Comparison of ENCODE assay signal across 21 cellular contexts in the genomic region with DNA sequence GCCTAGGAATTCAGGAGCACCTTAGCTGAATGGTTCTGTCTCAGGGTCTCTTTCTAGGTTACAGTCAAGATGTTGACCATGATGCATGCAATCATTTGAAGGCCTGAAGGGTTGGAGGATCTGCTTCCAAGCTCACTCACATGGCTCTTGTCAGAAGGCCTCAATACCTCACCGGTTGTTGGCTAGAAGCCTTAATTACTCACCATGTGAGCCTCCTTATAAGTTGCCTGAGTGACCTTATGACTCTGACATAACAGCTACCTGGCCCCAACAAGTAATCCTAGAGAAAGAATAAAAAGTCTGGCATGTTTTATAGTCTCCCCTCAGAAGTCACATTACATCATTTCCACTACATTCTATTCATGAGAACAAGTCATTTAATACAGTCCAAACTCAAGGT. TPM values are rescaled to one million over a fixed set of nuclear protein-coding genes. Genes with fewer than 3 reads are reported as not detected.
A peak's percentile ranks its signal among the peaks of the same experiment; 100 is the strongest.
DNase-seq lines count a peak whose midpoint lies in the region; ATAC-seq and TF ChIP-seq lines count a peak whose summit lies in the region.
"Had no signal": no experiment of that assay in that cellular context is flagged by ENCODE, and none has a peak within 500 bp of the region (broad histone marks: within the 10 kb centered on the region; RNA-seq: fewer than 3 reads in every experiment).

No MANE protein-coding gene starts in this region.

- ATAC-seq in PC-3 = no peak
- ATAC-seq in HG02610 (IDR thresholded peaks at IDR 0.05; ENCODE audit: unreplicated experiment) = no peak
- ATAC-seq in GM21576 (IDR thresholded peaks at IDR 0.05; ENCODE audit: unreplicated experiment) = no peak
- ATAC-seq: stimulated activated naive CD8-positive, alpha-beta T cell treated with anti-CD3 and anti-CD28 coated beads, Interleukin-15, Interleukin-2, amounts not matched to agents 100 U/mL and 50 U/mL, for 24 hours had no signal

- H2AFZ ChIP-seq in GM23248 (no peak overlapping the region), PC-3 (ENCODE audit: low read length) (no peak overlapping the region), trophoblast cell (ENCODE audit: insufficient read depth, low read length, poor library complexity) (no peak overlapping the region)

- H4K20me1 ChIP-seq in GM23248 (ENCODE audit: insufficient read depth) (no peaks in the 10 kb centered on the region), PC-3 (ENCODE audit: low read length) (no peaks in the 10 kb centered on the region)

- H3F3A ChIP-seq in GM23248 (ENCODE audit: insufficient read depth) (peaks cover 57% of the 10 kb centered on the region), PC-3 (ENCODE audit: low read length, unreplicated experiment) (peaks cover 9% of the 10 kb centered on the region)

- peak overlapping the region; percentile 13 for H2AK5ac ChIP-seq in trophoblast cell (ENCODE audit: low read length)

- peaks cover 22% of the 10 kb centered on the region for H3K4me1 Mint-ChIP-seq in activated CD4-positive, alpha-beta T cell treated with anti-CD3 and anti-CD28 coated beads, Interleukin-2, amount 10 ng/mL, durations not matched to agents 24 days and 14 days

- H3K14ac ChIP-seq in trophoblast cell (ENCODE audit: low read length) = peak overlapping the region; percentile 77

- peak overlapping the region; percentile 66 for H3K23ac ChIP-seq in trophoblast cell (ENCODE audit: low read length)

- H2BK5ac ChIP-seq in trophoblast cell (ENCODE audit: low read depth, low read length, poor library complexity) = peak overlapping the region; percentile 87

- in situ Hi-C loops in GM23248 (cut with MboI) = no loop called here

- H3K36me3 ChIP-seq in GM23248 (ENCODE audit: low read depth) (no peaks in the 10 kb centered on the region), PC-3 (ENCODE audit: low read depth, low read length) (no peaks in the 10 kb centered on the region), trophoblast cell (ENCODE audit: control insufficient read depth in 1 of 2, insufficient read depth in 2 of 2, low read length in 2 of 2) (no peaks in the 10 kb centered on the region)
- H3K36me3 ChIP-seq: right atrium auricular region had no signal

- no peak for TF ChIP-seq CTCF in PC-3 (conservative IDR thresholded peaks at IDR 0.05; ENCODE audit: low read depth, low read length)
- no peak for TF ChIP-seq CTCF in epithelial cell of proximal tubule (conservative IDR thresholded peaks at IDR 0.05; ENCODE audit: low read depth, low read length)

- H4K8ac ChIP-seq in trophoblast cell (ENCODE audit: low read depth, low read length) = peak overlapping the region; percentile 57

- H3K4ac ChIP-seq in trophoblast cell (ENCODE audit: low read depth, low read length) = no peak overlapping the region

- peak overlapping the region; percentile 89 for H2BK12ac ChIP-seq in trophoblast cell (ENCODE audit: low read length)

- DNase-seq in GM23248 (peak; percentile 35), PC-3 (peak; percentile 73), epithelial cell of proximal tubule (ENCODE audit: low read depth) (peak; percentile 96), trophoblast cell (peak in 1 of 2 donors; percentile 9), OCI-M1 (lab: John Stamatoyannopoulos, UW) (no peak)
- DNase-seq in activated CD4-positive, alpha-beta T cell treated with anti-CD3 and anti-CD28 coated beads, Interleukin-2, amount 10 ng/mL, durations not matched to agents 24 days and 14 days = no peak
- DNase-seq: activated naive CD4-positive, alpha-beta T cell; anterior cingulate cortex; effector memory CD4-positive, alpha-beta T cell; H9; hippocampal formation; Karpas-422; kidney; NCI-H1436; NCI-H774; stimulated activated naive CD8-positive, alpha-beta T cell treated with anti-CD3 and anti-CD28 coated beads, Interleukin-15, Interleukin-2, amounts not matched to agents 100 U/mL and 50 U/mL, for 24 hours; SW 1271 had no signal

- peaks cover 5% of the 10 kb centered on the region for H3K9me3 Mint-ChIP-seq in activated CD4-positive, alpha-beta T cell treated with anti-CD3 and anti-CD28 coated beads, Interleukin-2, amount 10 ng/mL, durations not matched to agents 24 days and 14 days

- H3K18ac ChIP-seq in trophoblast cell (ENCODE audit: low read length) = no peak overlapping the region

- no peak overlapping the region for H3K27ac Mint-ChIP-seq in activated CD4-positive, alpha-beta T cell treated with anti-CD3 and anti-CD28 coated beads, Interleukin-2, amount 10 ng/mL, durations not matched to agents 24 days and 14 days
- H3K27ac Mint-ChIP-seq: H9 had no signal

- H3K27me3 ChIP-seq in GM23248 (replicated peaks; ENCODE audit: insufficient read depth) = no peaks in the 10 kb centered on the region
- H3K27me3 ChIP-seq in PC-3 (ENCODE audit: low read length) = no peaks in the 10 kb centered on the region
- H3K27me3 ChIP-seq in trophoblast cell (ENCODE audit: insufficient read depth, low read length) = no peaks in the 10 kb centered on the region
- H3K27me3 ChIP-seq: right atrium auricular region had no signal

- no peak overlapping the region for H3K4me3 Mint-ChIP-seq in activated CD4-positive, alpha-beta T cell treated with anti-CD3 and anti-CD28 coated beads, Interleukin-2, amount 10 ng/mL, durations not matched to agents 24 days and 14 days
- H3K4me3 Mint-ChIP-seq: H9, type B pancreatic cell had no signal

- BruUV-seq in PC-3 (replicated peaks; lab: Mats Ljungman, UMichigan) = no TSS peak

- peaks cover 32% of the 10 kb centered on the region for H3K79me1 ChIP-seq in trophoblast cell (ENCODE audit: low read length)

- peaks cover 70% of the 10 kb centered on the region for H3K79me2 ChIP-seq in GM23248 (ENCODE audit: insufficient read depth)
- peaks cover 13% of the 10 kb centered on the region for H3K79me2 ChIP-seq in PC-3 (ENCODE audit: low read length)
- H3K79me2 ChIP-seq in trophoblast cell (ENCODE audit: control insufficient read depth, insufficient read depth, low read length, poor library complexity) = peaks cover 9% of the 10 kb centered on the region

- H3K9ac ChIP-seq in GM23248 (no peak overlapping the region), PC-3 (ENCODE audit: low read length) (no peak overlapping the region), trophoblast cell (ENCODE audit: low read length) (no peak overlapping the region)

- peaks cover 7% of the 10 kb centered on the region for H3K36me3 Mint-ChIP-seq in activated CD4-positive, alpha-beta T cell treated with anti-CD3 and anti-CD28 coated beads, Interleukin-2, amount 10 ng/mL, durations not matched to agents 24 days and 14 days (ENCODE audit: low read depth)
- H3K36me3 Mint-ChIP-seq: type B pancreatic cell had no signal

- H4K12ac ChIP-seq in trophoblast cell (ENCODE audit: low read depth, low read length) = no peak overlapping the region

- 67 to 71% methylated on average over 1 of the region's 1 CpG for WGBS in GM23248 (ENCODE audit: low coverage in 1 of 2, low lambda C conversion rate in 2 of 2, missing lambda C conversion rate in 2 of 2), 2 experiments
- WGBS in trophoblast cell (ENCODE audit: extremely low coverage, insufficient coverage, insufficient read length) = no CpG with 5 or more reads among the region's 1 CpG

- H3K27ac ChIP-seq in GM23248 (peak overlapping the region; percentile 39; the same call in 1 of the 2 replicates), PC-3 (ENCODE audit: low read length) (peak overlapping the region; percentile 50), trophoblast cell (ENCODE audit: low read depth, low read length) (peak overlapping the region; percentile 72)
- H3K27ac ChIP-seq: right atrium auricular region had no signal

- intact Hi-C loops in PC-3 (cut with micrococcal nuclease) = no loop called here
- intact Hi-C loops in activated CD4-positive, alpha-beta T cell treated with anti-CD3 and anti-CD28 coated beads, Interleukin-2, amount 10 ng/mL, durations not matched to agents 24 days and 14 days (cut with micrococcal nuclease) = no loop called here

- H3K9me2 ChIP-seq in GM23248 (ENCODE audit: insufficient read depth) (no peaks in the 10 kb centered on the region), PC-3 (replicated peaks; ENCODE audit: low read length) (no peaks in the 10 kb centered on the region)

- H4K91ac ChIP-seq in trophoblast cell (ENCODE audit: low read depth, low read length) = peak overlapping the region; percentile 74

- H3K4me2 ChIP-seq in GM23248 (ENCODE audit: unreplicated experiment) (no peak overlapping the region), PC-3 (ENCODE audit: low read length) (no peak overlapping the region), trophoblast cell (ENCODE audit: low read length) (no peak overlapping the region)

- POLR2A ChIA-PET in PC-3 (lab: Charles Lee; ENCODE audit: unreplicated experiment) = interaction anchor here (0.6 kb wide), 1 partner anchor 161 kb away, joined by 12 read pairs; no protein-coding TSS in a partner anchor

- peak overlapping the region; percentile 92 for H2BK120ac ChIP-seq in trophoblast cell (ENCODE audit: insufficient read depth, low read length, poor library complexity)

- no peaks in the 10 kb centered on the region for H3K27me3 Mint-ChIP-seq in activated CD4-positive, alpha-beta T cell treated with anti-CD3 and anti-CD28 coated beads, Interleukin-2, amount 10 ng/mL, durations not matched to agents 24 days and 14 days
- H3K27me3 Mint-ChIP-seq: type B pancreatic cell had no signal

- no peaks in the 10 kb centered on the region for H3K9me3 ChIP-seq in GM23248 (ENCODE audit: low read depth)
- H3K9me3 ChIP-seq in PC-3 (ENCODE audit: low read length) = peaks cover 8% of the 10 kb centered on the region
- no peaks in the 10 kb centered on the region for H3K9me3 ChIP-seq in trophoblast cell (ENCODE audit: insufficient read depth, low read depth, low read length)

- no peak overlapping the region for H3K4me3 ChIP-seq in GM23248
- no peak overlapping the region for H3K4me3 ChIP-seq in PC-3 (ENCODE audit: low read length)
- no peak overlapping the region for H3K4me3 ChIP-seq in epithelial cell of proximal tubule (ENCODE audit: low read depth, low read length)
- no peak overlapping the region for H3K4me3 ChIP-seq in trophoblast cell (ENCODE audit: low read depth, low read length)
- H3K4me3 ChIP-seq: right atrium auricular region had no signal

- CTCF ChIA-PET in PC-3 (lab: Charles Lee) = no interaction called here

- H3K4me1 ChIP-seq in GM23248 (ENCODE audit: insufficient read depth) (peaks cover 38% of the 10 kb centered on the region), PC-3 (ENCODE audit: insufficient read depth, low read length) (peaks cover 42% of the 10 kb centered on the region), trophoblast cell (ENCODE audit: control insufficient read depth in 1 of 2, insufficient read depth in 2 of 2, low read length in 2 of 2) (peaks cover 5 to 8% of the 10 kb centered on the region in 2 experiments)

RNA-seq across cellular contexts. Expression of gene C1GALT1, which starts 3.4 kb away (rescaled TPM):
- total RNA-seq in GM23248 (2014; rRNA removed; shearing (Covaris generic)) = 72.7 and 114 TPM in 2 replicates
- polyA plus RNA-seq in GM23248 (2016; fragmentation: Nextera tagmentation; extraction: Ambion mirVana) = 75.2 and 79.0 TPM in 2 replicates
- total RNA-seq in PC-3 (2014; rRNA removed) = 19.3 and 32.3 TPM in 2 replicates
- total RNA-seq in epithelial cell of proximal tubule = 34.9 and 39.4 TPM in 2 replicates
- 142 and 155 TPM in 2 replicates for polyA plus RNA-seq in trophoblast cell (2013)
- total RNA-seq in activated CD4-positive, alpha-beta T cell treated with anti-CD3 and anti-CD28 coated beads, Interleukin-2, amount 10 ng/mL, durations not matched to agents 24 days and 14 days = 37.2 and 39.3 TPM in 2 replicates

Comparison
In these comparisons a context has a peak if more than half of its experiments do, and no peak if none do; other contexts are left out.
1. DNase-seq: peak in GM23248 (single experiment), PC-3 (single experiment) and epithelial cell of proximal tubule (single experiment); none in OCI-M1 (single experiment) and activated CD4-positive, alpha-beta T cell treated with anti-CD3 and anti-CD28 coated beads, Interleukin-2, amount 10 ng/mL, durations not matched to agents 24 days and 14 days (single experiment).
2. Peak in every context shown above with its lines, with median percentiles within 50 percentile points of each other: H3K27ac ChIP-seq.